Comparison of ENCODE assay signal across 31 cellular contexts in the genomic region with DNA sequence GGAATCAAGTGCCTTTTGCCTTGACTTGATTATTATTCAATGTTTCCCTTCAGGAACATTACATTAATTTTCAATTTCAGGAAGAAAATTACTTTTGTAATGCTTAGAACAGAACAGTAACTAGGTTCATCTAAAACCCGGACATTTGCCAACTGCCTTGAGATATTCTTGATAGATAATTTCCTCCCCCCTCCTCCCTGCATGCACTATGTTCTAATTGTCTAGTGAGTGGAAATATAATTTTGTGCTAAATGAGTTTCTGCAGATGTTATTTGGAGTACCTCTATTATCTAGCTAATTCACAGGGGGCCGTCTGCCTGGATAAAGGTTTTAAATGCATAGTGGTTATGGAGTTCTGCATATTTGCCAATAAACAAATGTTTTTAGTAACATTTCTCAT.
"Had no signal": no experiment of that assay in that cellular context is flagged by ENCODE, and none has a peak within 500 bp of the region (broad histone marks: within the 10 kb centered on the region; RNA-seq: fewer than 3 reads in every experiment).

No MANE protein-coding gene starts in this region.

- H3K4me3 ChIP-seq: colonic mucosa, MG63 had no signal

- H3K36me3 ChIP-seq: brain microvascular endothelial cell, colonic mucosa, MG63 had no signal

- H3K4me1 ChIP-seq: colonic mucosa had no signal

- H3K27ac ChIP-seq: brain microvascular endothelial cell, colonic mucosa, RWPE1 had no signal

- H3K27me3 ChIP-seq: brain microvascular endothelial cell, colonic mucosa, MG63 had no signal

- DNase-seq: activated CD4-positive, alpha-beta memory T cell treated with anti-CD3 and anti-CD28 coated beads, Interleukin-2, amount 10 ng/mL, durations not matched to agents 7 days and 5 days; activated CD4-positive, alpha-beta T cell treated with anti-CD3 and anti-CD28 coated beads for 36 hours; activated CD4-positive, alpha-beta T cell treated with anti-CD3 and anti-CD28 coated beads, Interleukin-2, amount 50 U/mL, for 1 hour; activated CD8-positive, alpha-beta memory T cell treated with anti-CD3 and anti-CD28 coated beads for 24 hours; activated CD8-positive, alpha-beta memory T cell treated with anti-CD3 and anti-CD28 coated beads, Interleukin-2, amount 10 ng/mL, durations not matched to agents 7 days and 5 days; activated CD8-positive, alpha-beta memory T cell treated with anti-CD3 and anti-CD28 coated beads, Interleukin-2, amount 50 U/mL, for 48 hours; activated effector memory CD4-positive, alpha-beta T cell treated with Interleukin-2 at 50 U/mL for 16 hours; activated naive CD4-positive, alpha-beta T cell treated with anti-CD3 and anti-CD28 coated beads, Interleukin-2, amount 50 U/mL, for 16 hours; activated naive CD8-positive, alpha-beta T cell treated with anti-CD3 and anti-CD28 coated beads for 36 hours; activated T-cell treated with anti-CD3 and anti-CD28 coated beads, Interleukin-2, amount 50 U/mL, for 48 hours; amniotic stem cell; aorta; brain microvascular endothelial cell; central memory CD4-positive, alpha-beta T cell; colonic mucosa; IMR-90; Karpas-422; KBM-7; MG63; NCI-H1048; NCI-H1694; NCI-H1930; NCI-H2081 treated with DMSO at 0.1 percent for 48 hours; NCI-H226; NCI-H524 treated with DMSO at 0.1 percent for 48 hours; NCI-H82; NK-92 treated with Interleukin-12 subunit alpha and Interleukin-12 subunit beta, amount 100 ng/mL, for 24 hours; PC-3; SIG-M5; T1000 had no signal

- H3K9me3 ChIP-seq: colonic mucosa, MG63 had no signal
